39 cellular contexts compared by ENCODE assay signal in the genomic region with DNA sequence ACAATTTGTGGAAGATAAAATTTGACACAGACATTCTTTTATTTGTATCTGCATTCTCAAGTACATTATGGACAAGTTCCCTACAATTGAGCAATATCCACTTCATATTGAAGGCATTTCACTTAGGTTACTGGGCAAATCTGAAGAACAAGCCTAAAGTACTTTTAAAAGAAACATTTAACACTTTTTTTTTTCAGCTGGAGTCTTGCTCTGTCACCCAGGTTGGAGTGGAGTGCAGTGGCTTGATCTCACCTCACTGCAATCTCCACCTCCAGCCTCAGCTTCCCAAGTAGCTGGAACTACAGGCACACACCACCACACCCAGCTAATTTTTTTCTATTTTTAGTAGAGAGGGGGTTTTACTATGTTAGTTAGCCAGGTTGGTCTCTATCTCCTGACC.
"Had no signal": no experiment of that assay in that cellular context is flagged by ENCODE, and none has a peak within 500 bp of the region (broad histone marks: within the 10 kb centered on the region; RNA-seq: fewer than 3 reads in every experiment).

No MANE protein-coding gene starts in this region.

- H3K36me3 Mint-ChIP-seq: activated naive CD4-positive, alpha-beta T cell treated with anti-CD3 and anti-CD28 coated beads, Interleukin-2, amount 10 ng/mL, durations not matched to agents 7 days and 5 days; activated naive CD4-positive, alpha-beta T cell treated with anti-CD3 and anti-CD28 coated beads, Interleukin-2, amount 50 U/mL, for 24 hours; activated naive CD8-positive, alpha-beta T cell; activated naive CD8-positive, alpha-beta T cell treated with anti-CD3 and anti-CD28 coated beads for 36 hours; activated naive CD8-positive, alpha-beta T cell treated with anti-CD3 and anti-CD28 coated beads, Interleukin-2, amount 10 ng/mL, durations not matched to agents 7 days and 5 days; brain had no signal

- H3K4me1 ChIP-seq: adrenal gland, ascending aorta, body of pancreas, breast epithelium had no signal

- H3K4me1 Mint-ChIP-seq: activated naive CD4-positive, alpha-beta T cell treated with anti-CD3 and anti-CD28 coated beads, Interleukin-2, amount 10 ng/mL, durations not matched to agents 7 days and 5 days; activated naive CD4-positive, alpha-beta T cell treated with anti-CD3 and anti-CD28 coated beads, Interleukin-2, amount 50 U/mL, for 24 hours; activated naive CD8-positive, alpha-beta T cell treated with anti-CD3 and anti-CD28 coated beads for 36 hours; activated naive CD8-positive, alpha-beta T cell treated with anti-CD3 and anti-CD28 coated beads, Interleukin-2, amount 10 ng/mL, durations not matched to agents 7 days and 5 days; activated naive CD8-positive, alpha-beta T cell treated with anti-CD3 and anti-CD28 coated beads, Interleukin-2, amount 50 U/mL, for 24 hours; activated T-helper 17 cell treated with anti-CD3 and anti-CD28 coated beads, Interleukin-2, amount 50 U/mL, for 72 hours; brain; central memory CD8-positive, alpha-beta T cell had no signal

- H3K27ac ChIP-seq: adrenal gland, ascending aorta, body of pancreas, brain microvascular endothelial cell, breast epithelium, cardiac muscle cell had no signal

- H3K36me3 ChIP-seq: adrenal gland, ascending aorta, brain microvascular endothelial cell, breast epithelium, cardiac muscle cell had no signal

- H3K9me3 ChIP-seq: adrenal gland, ascending aorta, body of pancreas, breast epithelium had no signal

- H3K27me3 ChIP-seq: adrenal gland, ascending aorta, body of pancreas, brain microvascular endothelial cell, breast epithelium, cardiac muscle cell had no signal

- DNase-seq: activated effector memory CD4-positive, alpha-beta T cell treated with anti-CD3 and anti-CD28 coated beads, Interleukin-2, amount 50 U/mL, for 16 hours; activated effector memory CD4-positive, alpha-beta T cell treated with Interleukin-2 at 50 U/mL for 16 hours; activated gamma-delta T cell; activated gamma-delta T cell treated with Interleukin-2 at 50 U/mL for 16 hours; activated naive CD4-positive, alpha-beta T cell; activated naive CD4-positive, alpha-beta T cell treated with anti-CD3 and anti-CD28 coated beads for 36 hours; activated naive CD4-positive, alpha-beta T cell treated with anti-CD3 and anti-CD28 coated beads, Interleukin-2, amount 10 ng/mL, durations not matched to agents 7 days and 5 days; activated naive CD4-positive, alpha-beta T cell treated with anti-CD3 and anti-CD28 coated beads, Interleukin-2, amount 50 U/mL, for 16 hours; activated naive CD4-positive, alpha-beta T cell treated with Interleukin-2 at 50 U/mL for 16 hours; activated naive CD8-positive, alpha-beta T cell treated with anti-CD3 and anti-CD28 coated beads for 36 hours; activated naive CD8-positive, alpha-beta T cell treated with anti-CD3 and anti-CD28 coated beads, Interleukin-2, amount 10 ng/mL, durations not matched to agents 7 days and 5 days; activated naive CD8-positive, alpha-beta T cell treated with anti-CD3 and anti-CD28 coated beads, Interleukin-2, amount 50 U/mL, for 24 hours; activated T-cell treated with anti-CD3 and anti-CD28 coated beads for 4 hours; activated T-cell treated with anti-CD3 and anti-CD28 coated beads, Interleukin-2, amount 50 U/mL, for 1 hour; activated T-cell treated with anti-CD3 and anti-CD28 coated beads, Interleukin-2, amount 50 U/mL, for 24 hours; activated T-cell treated with anti-CD3 and anti-CD28 coated beads, Interleukin-2, amount 50 U/mL, for 4 hours; activated T-cell treated with anti-CD3 and anti-CD28 coated beads, Interleukin-2, amount 50 U/mL, for 48 hours; activated T-cell treated with anti-CD3 and anti-CD28 coated beads, Interleukin-2, amount 50 U/mL, for 72 hours; adrenal gland; amniotic stem cell; amygdala; anterior cingulate cortex; aorta; body of pancreas; brain microvascular endothelial cell; caudate nucleus; central memory CD4-positive, alpha-beta T cell; cerebellar nuclear complex had no signal

- H3K9me3 Mint-ChIP-seq: activated naive CD4-positive, alpha-beta T cell treated with anti-CD3 and anti-CD28 coated beads for 36 hours; activated naive CD4-positive, alpha-beta T cell treated with anti-CD3 and anti-CD28 coated beads, Interleukin-2, amount 50 U/mL, for 24 hours; activated naive CD8-positive, alpha-beta T cell treated with anti-CD3 and anti-CD28 coated beads for 36 hours had no signal

- H3K4me3 ChIP-seq: adrenal gland, ascending aorta, body of pancreas, breast epithelium, cardiac muscle cell had no signal

- H3K27ac Mint-ChIP-seq: activated naive CD4-positive, alpha-beta T cell treated with anti-CD3 and anti-CD28 coated beads for 36 hours; activated naive CD4-positive, alpha-beta T cell treated with anti-CD3 and anti-CD28 coated beads, Interleukin-2, amount 10 ng/mL, durations not matched to agents 7 days and 5 days; activated naive CD4-positive, alpha-beta T cell treated with anti-CD3 and anti-CD28 coated beads, Interleukin-2, amount 50 U/mL, for 24 hours; activated naive CD4-positive, alpha-beta T cell treated with anti-CD3 and anti-CD28 coated beads, Interleukin-2, amount 50 U/mL, for 72 hours; activated naive CD8-positive, alpha-beta T cell; activated naive CD8-positive, alpha-beta T cell treated with anti-CD3 and anti-CD28 coated beads for 36 hours; activated naive CD8-positive, alpha-beta T cell treated with anti-CD3 and anti-CD28 coated beads, Interleukin-2, amount 10 ng/mL, durations not matched to agents 7 days and 5 days; activated naive CD8-positive, alpha-beta T cell treated with anti-CD3 and anti-CD28 coated beads, Interleukin-2, amount 50 U/mL, for 24 hours; activated T-cell treated with anti-CD3 and anti-CD28 coated beads, Interleukin-2, amount 50 U/mL, for 24 hours; activated T-cell treated with anti-CD3 and anti-CD28 coated beads, Interleukin-2, amount 50 U/mL, for 72 hours; activated T-helper 1 cell treated with anti-CD3 and anti-CD28 coated beads, Interleukin-12 subunit alpha, Interleukin-12 subunit beta, Interleukin-2, Interleukin-4 antibody, amounts not matched to agents 30 ng/mL and 10 ng/mL and 1 ng/mL, durations not matched to agents 14 hours and 24 hours and 36 hours; activated T-helper 17 cell treated with anti-CD3 and anti-CD28 coated beads, Interleukin-2, amount 50 U/mL, for 72 hours; activated T-helper 2 cell treated with anti-CD3 and anti-CD28 coated beads, Interferon-gamma antibody, Interleukin-2, Interleukin-4, amounts not matched to agents 10 μg/mL and 5 μg/mL and 100 μg/mL, durations not matched to agents 14 hours and 24 hours and 36 hours; brain had no signal

- H3K4me3 Mint-ChIP-seq: activated naive CD4-positive, alpha-beta T cell treated with anti-CD3 and anti-CD28 coated beads for 36 hours; activated naive CD4-positive, alpha-beta T cell treated with anti-CD3 and anti-CD28 coated beads, Interleukin-2, amount 10 ng/mL, durations not matched to agents 7 days and 5 days; activated naive CD4-positive, alpha-beta T cell treated with anti-CD3 and anti-CD28 coated beads, Interleukin-2, amount 50 U/mL, for 24 hours; activated naive CD8-positive, alpha-beta T cell; activated naive CD8-positive, alpha-beta T cell treated with anti-CD3 and anti-CD28 coated beads for 36 hours; activated naive CD8-positive, alpha-beta T cell treated with anti-CD3 and anti-CD28 coated beads, Interleukin-2, amount 10 ng/mL, durations not matched to agents 7 days and 5 days; activated naive CD8-positive, alpha-beta T cell treated with anti-CD3 and anti-CD28 coated beads, Interleukin-2, amount 50 U/mL, for 24 hours; activated T-cell treated with anti-CD3 and anti-CD28 coated beads, Interleukin-2, amount 50 U/mL, for 24 hours; activated T-cell treated with anti-CD3 and anti-CD28 coated beads, Interleukin-2, amount 50 U/mL, for 4 hours; activated T-cell treated with anti-CD3 and anti-CD28 coated beads, Interleukin-2, amount 50 U/mL, for 72 hours; activated T-helper 1 cell treated with anti-CD3 and anti-CD28 coated beads, Interleukin-12 subunit alpha, Interleukin-12 subunit beta, Interleukin-2, Interleukin-4 antibody, amounts not matched to agents 30 ng/mL and 10 ng/mL and 1 ng/mL, durations not matched to agents 14 hours and 24 hours and 36 hours; activated T-helper 17 cell treated with anti-CD3 and anti-CD28 coated beads, Interleukin-2, amount 50 U/mL, for 72 hours; brain; central memory CD8-positive, alpha-beta T cell had no signal

- ATAC-seq: activated naive CD4-positive, alpha-beta T cell treated with anti-CD3 and anti-CD28 coated beads, Interleukin-2, amount 50 U/mL, for 72 hours; activated naive CD8-positive, alpha-beta T cell treated with anti-CD3 and anti-CD28 coated beads, Interleukin-2, amount 50 U/mL, for 24 hours; activated T-cell treated with anti-CD3 and anti-CD28 coated beads, Interleukin-2, amount 50 U/mL, for 4 hours; activated T-cell treated with anti-CD3 and anti-CD28 coated beads, Interleukin-2, amount 50 U/mL, for 72 hours; activated T-helper 17 cell treated with anti-CD3 and anti-CD28 coated beads, Interleukin-2, amount 50 U/mL, for 72 hours; body of pancreas had no signal

- H3K27me3 Mint-ChIP-seq: activated naive CD4-positive, alpha-beta T cell treated with anti-CD3 and anti-CD28 coated beads, Interleukin-2, amount 10 ng/mL, durations not matched to agents 7 days and 5 days; activated naive CD8-positive, alpha-beta T cell; activated naive CD8-positive, alpha-beta T cell treated with anti-CD3 and anti-CD28 coated beads for 36 hours; activated naive CD8-positive, alpha-beta T cell treated with anti-CD3 and anti-CD28 coated beads, Interleukin-2, amount 10 ng/mL, durations not matched to agents 7 days and 5 days; activated naive CD8-positive, alpha-beta T cell treated with anti-CD3 and anti-CD28 coated beads, Interleukin-2, amount 50 U/mL, for 24 hours; activated T-cell treated with anti-CD3 and anti-CD28 coated beads, Interleukin-2, amount 50 U/mL, for 24 hours; activated T-helper 17 cell treated with anti-CD3 and anti-CD28 coated beads, Interleukin-2, amount 50 U/mL, for 72 hours; brain; central memory CD8-positive, alpha-beta T cell had no signal
